Comparison of ENCODE assay signal across 12 cellular contexts in genomic region chr5:102747386-102748166, GRCh38.
DNase-seq lines count a peak whose midpoint lies in the region; ATAC-seq and TF ChIP-seq lines count a peak whose summit lies in the region.
"Had no signal": no experiment of that assay in that cellular context is flagged by ENCODE, and none has a peak within 500 bp of the region (broad histone marks: within the 10 kb centered on the region; RNA-seq: fewer than 3 reads in every experiment).

No MANE protein-coding gene starts in this region.

- peak; percentile 77 to 80 for ATAC-seq in activated CD4-positive, CD25-positive, alpha-beta regulatory T cell treated with anti-CD3 and anti-CD28 coated beads, Interleukin-2, amount 50 U/mL, for 24 hours
- ATAC-seq in GM21528 (IDR thresholded peaks at IDR 0.05; ENCODE audit: low FRiP score, unreplicated experiment) (peak; percentile 69), HG03108 (IDR thresholded peaks at IDR 0.05; ENCODE audit: unreplicated experiment) (peak; percentile 55), HG02571 (IDR thresholded peaks at IDR 0.05; ENCODE audit: unreplicated experiment) (no peak)

- peak overlapping the region; percentile 68 for H3K27ac Mint-ChIP-seq in nephron progenitor cell
- H3K27ac Mint-ChIP-seq: T-helper 2 cell treated with Interferon-gamma antibody and Interleukin-4, amounts not matched to agents 5 μg/mL and 100 μg/mL, for 36 hours had no signal

- DNase-seq in activated CD4-positive, CD25-positive, alpha-beta regulatory T cell (lab: John Stamatoyannopoulos, UW) = no peak
- DNase-seq in nephron progenitor cell = no peak
- no peak for DNase-seq in activated CD8-positive, alpha-beta memory T cell treated with anti-CD3 and anti-CD28 coated beads, Interleukin-2, amount 50 U/mL, for 4 hours
- no peak for DNase-seq in NCI-H345 (lab: John Stamatoyannopoulos, UW)
- DNase-seq: 8988T, KBM-7, ovary had no signal

- no peak for TF ChIP-seq CTCF in nephron progenitor cell (IDR thresholded peaks at IDR 0.05)

- no peaks in the 10 kb centered on the region for H3K36me3 Mint-ChIP-seq in nephron progenitor cell (ENCODE audit: low read depth)

- peak overlapping the region; percentile 0 for H3K4me3 Mint-ChIP-seq in nephron progenitor cell
- H3K4me3 Mint-ChIP-seq: T-helper 2 cell treated with Interferon-gamma antibody and Interleukin-4, amounts not matched to agents 5 μg/mL and 100 μg/mL, for 36 hours had no signal

- H3K27me3 Mint-ChIP-seq in nephron progenitor cell (ENCODE audit: low read depth, poor library complexity) = no peaks in the 10 kb centered on the region

- H3K4me1 Mint-ChIP-seq in nephron progenitor cell = peaks cover 73% of the 10 kb centered on the region

- H3K9me3 Mint-ChIP-seq in nephron progenitor cell = peaks cover 7% of the 10 kb centered on the region
- H3K9me3 Mint-ChIP-seq: T-helper 2 cell treated with Interferon-gamma antibody and Interleukin-4, amounts not matched to agents 5 μg/mL and 100 μg/mL, for 36 hours had no signal
